Comparison of ENCODE assay signal across 33 cellular contexts in the genomic region with DNA sequence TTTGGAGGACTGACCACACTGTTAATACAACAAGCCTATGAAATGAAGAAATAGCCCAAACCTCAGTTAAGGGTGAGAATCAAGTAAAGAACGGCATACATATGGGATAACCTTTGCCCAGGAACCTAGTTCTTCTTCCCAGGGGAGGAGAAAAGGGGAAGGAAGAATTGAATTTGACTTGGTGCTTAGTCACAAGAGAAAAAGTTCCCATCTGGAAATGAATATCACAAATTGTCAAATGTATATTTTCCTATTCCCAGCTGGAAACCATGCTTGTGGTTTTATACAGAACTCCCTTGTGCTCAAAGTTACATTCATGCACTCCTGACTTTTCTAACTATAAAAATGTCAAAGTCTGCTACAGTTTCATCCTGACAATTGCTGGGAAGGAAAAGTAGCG. TPM values are rescaled to one million over a fixed set of nuclear protein-coding genes. Genes with fewer than 3 reads are reported as not detected.
DNase-seq lines count a peak whose midpoint lies in the region; ATAC-seq, FAIRE-seq and TF ChIP-seq lines count a peak whose summit lies in the region.
"Had no signal": no experiment of that assay in that cellular context is flagged by ENCODE, and none has a peak within 500 bp of the region (broad histone marks: within the 10 kb centered on the region; RNA-seq: fewer than 3 reads in every experiment).

No MANE protein-coding gene starts in this region.

- TF ChIP-seq EP300 in SK-N-SH (IDR thresholded peaks at IDR 0.05; ENCODE audit: borderline replicate concordance in 1 of 2, low read depth in 1 of 2, low read length in 1 of 2) (no peak), K562 (IDR thresholded peaks at IDR 0.05; ENCODE audit: low read length) (no peak)

- no peak overlapping the region for H3K4me2 ChIP-seq in SK-N-SH
- H3K4me2 ChIP-seq in K562 (ENCODE audit: insufficient read depth, low read length), result no peak overlapping the region
- no peak overlapping the region for H3K4me2 ChIP-seq in neural progenitor cell

- H3K79me2 ChIP-seq in SK-N-SH (ENCODE audit: insufficient read depth) (no peaks in the 10 kb centered on the region), K562 (ENCODE audit: control insufficient read depth, insufficient read depth, low read length) (no peaks in the 10 kb centered on the region), neural progenitor cell (ENCODE audit: low read depth) (no peaks in the 10 kb centered on the region)

- no peak for FAIRE-seq in K562 (lab: Jason Lieb, UNC)
- FAIRE-seq: endometrium, kidney, RCC 7860 had no signal

- H3F3A ChIP-seq in SK-N-SH (replicated peaks; ENCODE audit: insufficient read depth) (peaks cover 5% of the 10 kb centered on the region), neural progenitor cell (ENCODE audit: low read depth) (no peaks in the 10 kb centered on the region)

- H3K9ac ChIP-seq in SK-N-SH (no peak overlapping the region), K562 (ENCODE audit: insufficient read depth in 1 of 2, low read depth in 2 of 2, low read length in 2 of 2) (no peak overlapping the region), neural progenitor cell (no peak overlapping the region)

- no peaks in the 10 kb centered on the region for H3K36me3 Mint-ChIP-seq in neural progenitor cell
- peaks cover under 1% of the 10 kb centered on the region for H3K36me3 Mint-ChIP-seq in activated CD8-positive, alpha-beta memory T cell treated with anti-CD3 and anti-CD28 coated beads, Interleukin-2, amount 10 ng/mL, durations not matched to agents 7 days and 5 days
- H3K36me3 Mint-ChIP-seq: activated naive CD4-positive, alpha-beta T cell treated with anti-CD3 and anti-CD28 coated beads, Interleukin-2, amount 50 U/mL, for 72 hours; CD8-positive, alpha-beta T cell; stimulated activated naive B cell treated with anti-CD40 and anti-IgM and Interleukin-4, amounts not matched to agents 10 μg/mL and 1 μg/mL and 100 μg/mL, for 72 hours had no signal

- ATAC-seq in SK-N-SH treated with all-trans-retinoic acid at 6 μM for 48 hours (no peak), K562 (no peak)
- no peak for ATAC-seq in activated CD8-positive, alpha-beta memory T cell treated with anti-CD3 and anti-CD28 coated beads, Interleukin-2, amount 10 ng/mL, durations not matched to agents 7 days and 5 days
- ATAC-seq: activated naive CD4-positive, alpha-beta T cell treated with anti-CD3 and anti-CD28 coated beads, Interleukin-2, amount 50 U/mL, for 72 hours; CD8-positive, alpha-beta T cell; mucosa of descending colon; stimulated activated naive B cell treated with anti-CD40 and anti-IgM and Interleukin-4, amounts not matched to agents 10 μg/mL and 1 μg/mL and 100 μg/mL, for 72 hours had no signal

- TF ChIP-seq RAD21 in SK-N-SH (IDR thresholded peaks at IDR 0.05; ENCODE audit: low read length) (no peak), K562 (CRISPR knock-in tag; conservative IDR thresholded peaks at IDR 0.05 in 1 of 2, IDR thresholded peaks at IDR 0.05 in 1 of 2) (no peak)

- intact Hi-C loops in K562 (cut with micrococcal nuclease), result loop anchor here (10.0 kb wide), 1 partner anchor 320 kb away; no protein-coding TSS in a partner anchor

- H3K27ac ChIP-seq in SK-N-SH (ENCODE audit: low read depth in 2 of 2, low read length in 1 of 2), result no peak overlapping the region
- H3K27ac ChIP-seq in K562 (ENCODE audit: extremely low read depth, low read depth, low read length), result no peak overlapping the region
- H3K27ac ChIP-seq in neural progenitor cell, result no peak overlapping the region
- H3K27ac ChIP-seq: 22Rv1, esophagus squamous epithelium, right lobe of liver, SJCRH30, suprapubic skin had no signal

- peaks cover 20% of the 10 kb centered on the region for H3K4me1 Mint-ChIP-seq in neural progenitor cell
- peaks cover 6% of the 10 kb centered on the region for H3K4me1 Mint-ChIP-seq in activated CD8-positive, alpha-beta memory T cell treated with anti-CD3 and anti-CD28 coated beads, Interleukin-2, amount 10 ng/mL, durations not matched to agents 7 days and 5 days

- H3K9me3 ChIP-seq in SK-N-SH (no peaks in the 10 kb centered on the region), K562 (replicated peaks; ENCODE audit: control insufficient read depth, insufficient read depth, low read depth, low read length) (no peaks in the 10 kb centered on the region), neural progenitor cell (ENCODE audit: low read depth) (no peaks in the 10 kb centered on the region)
- H3K9me3 ChIP-seq: esophagus squamous epithelium, mucosa of descending colon, right lobe of liver, SJCRH30, suprapubic skin had no signal

- H3K27me3 ChIP-seq in SK-N-SH (ENCODE audit: insufficient read depth), result no peaks in the 10 kb centered on the region
- peaks cover 31 to 33% of the 10 kb centered on the region in 2 experiments for H3K27me3 ChIP-seq in K562 (ENCODE audit: control insufficient read depth in 2 of 2, insufficient read depth in 2 of 2, low read length in 2 of 2)
- H3K27me3 ChIP-seq in neural progenitor cell, result no peaks in the 10 kb centered on the region
- H3K27me3 ChIP-seq: right lobe of liver, SJCRH30, suprapubic skin had no signal

- no peak overlapping the region for H3K4me3 Mint-ChIP-seq in neural progenitor cell
- no peak overlapping the region for H3K4me3 Mint-ChIP-seq in activated CD8-positive, alpha-beta memory T cell treated with anti-CD3 and anti-CD28 coated beads, Interleukin-2, amount 10 ng/mL, durations not matched to agents 7 days and 5 days
- H3K4me3 Mint-ChIP-seq: activated CD4-positive, alpha-beta memory T cell treated with anti-CD3 and anti-CD28 coated beads, Interleukin-2, amount 10 ng/mL, durations not matched to agents 7 days and 5 days; CD8-positive, alpha-beta T cell; nephron progenitor cell; stimulated activated naive B cell treated with anti-CD40 and anti-IgM and Interleukin-4, amounts not matched to agents 10 μg/mL and 1 μg/mL and 100 μg/mL, for 72 hours; T-helper 1 cell treated with Interleukin-12 subunit alpha and Interleukin-12 subunit beta and Interleukin-4 antibody, amounts not matched to agents 30 μg/mL and 1 μg/mL, for 36 hours had no signal

- H4K20me1 ChIP-seq in SK-N-SH (ENCODE audit: insufficient read depth), result no peaks in the 10 kb centered on the region
- no peaks in the 10 kb centered on the region for H4K20me1 ChIP-seq in K562 (replicated peaks; ENCODE audit: control insufficient read depth, insufficient read depth, low read length)
- H4K20me1 ChIP-seq in neural progenitor cell (ENCODE audit: low read depth), result no peaks in the 10 kb centered on the region

- DNase-seq in SK-N-SH (no peak), K562 (ENCODE audit: extremely low read depth in 1 of 4, low spot score in 3 of 4) (no peak), left kidney (ENCODE audit: low read depth, low spot score) (peak; percentile 20), GM13976 (ENCODE audit: low spot score) (no peak), neural progenitor cell (ENCODE audit: low spot score) (no peak), T-helper 9 cell (no peak)
- DNase-seq in activated CD8-positive, alpha-beta memory T cell treated with anti-CD3 and anti-CD28 coated beads, Interleukin-2, amount 10 ng/mL, durations not matched to agents 7 days and 5 days, result no peak
- DNase-seq: activated CD4-positive, alpha-beta memory T cell treated with anti-CD3 and anti-CD28 coated beads, Interleukin-2, amount 10 ng/mL, durations not matched to agents 7 days and 5 days; activated CD4-positive, alpha-beta T cell treated with anti-CD3 and anti-CD28 coated beads for 1 hour; aorta; CD8-positive, alpha-beta T cell; central memory CD4-positive, alpha-beta T cell; esophagus squamous epithelium; glutamatergic neuron; kidney; mucosa of descending colon; NCI-H1105 treated with DMSO at 0.1 percent for 48 hours; NCI-H2029 treated with DMSO at 0.1 percent for 48 hours; NCI-H526 treated with DMSO at 0.1 percent for 48 hours; nephron progenitor cell; right lobe of liver; SJCRH30; stimulated activated CD4-positive, alpha-beta T cell treated with anti-CD3 and anti-CD28 coated beads, Interleukin-4, amount 100 ng/mL, for 4 hours; stimulated activated naive B cell treated with anti-CD40 and anti-IgM and Interleukin-4, amounts not matched to agents 10 μg/mL and 1 μg/mL and 100 μg/mL, for 72 hours had no signal

- no peak for TF ChIP-seq POLR2A in K562 (conservative IDR thresholded peaks at IDR 0.05)

- TF ChIP-seq CTCF in SK-N-SH (IDR thresholded peaks at IDR 0.05) (no peak), K562 (IDR thresholded peaks at IDR 0.05 in 2 of 3, conservative IDR thresholded peaks at IDR 0.05 in 1 of 3; ENCODE audit: insufficient read depth in 2 of 3, low read depth in 1 of 3, low read length in 3 of 3) (no peak), GM13976 (IDR thresholded peaks at IDR 0.05; ENCODE audit: borderline replicate concordance, control extremely low read depth, extremely low read depth, insufficient read depth, missing control alignments) (no peak), neural progenitor cell (IDR thresholded peaks at IDR 0.05) (no peak)

- H3K36me3 ChIP-seq in SK-N-SH (replicated peaks in 1 of 2; ENCODE audit: control insufficient read depth in 1 of 2, insufficient read depth in 2 of 2, low read length in 1 of 2) (no peaks in the 10 kb centered on the region), K562 (ENCODE audit: control insufficient read depth, insufficient read depth, low read length) (no peaks in the 10 kb centered on the region), neural progenitor cell (no peaks in the 10 kb centered on the region)
- H3K36me3 ChIP-seq: esophagus squamous epithelium, right lobe of liver, SJCRH30, suprapubic skin had no signal

- no peaks in the 10 kb centered on the region for H3K27me3 Mint-ChIP-seq in neural progenitor cell (ENCODE audit: insufficient read depth, low read depth)
- peaks cover 8% of the 10 kb centered on the region for H3K27me3 Mint-ChIP-seq in activated CD8-positive, alpha-beta memory T cell treated with anti-CD3 and anti-CD28 coated beads, Interleukin-2, amount 10 ng/mL, durations not matched to agents 7 days and 5 days
- H3K27me3 Mint-ChIP-seq: stimulated activated naive B cell treated with anti-CD40 and anti-IgM and Interleukin-4, amounts not matched to agents 10 μg/mL and 1 μg/mL and 100 μg/mL, for 72 hours had no signal

- H3K9me3 Mint-ChIP-seq in neural progenitor cell, result no peaks in the 10 kb centered on the region
- H3K9me3 Mint-ChIP-seq in activated CD8-positive, alpha-beta memory T cell treated with anti-CD3 and anti-CD28 coated beads, Interleukin-2, amount 10 ng/mL, durations not matched to agents 7 days and 5 days (ENCODE audit: low read depth), result no peaks in the 10 kb centered on the region
- H3K9me3 Mint-ChIP-seq: activated CD4-positive, alpha-beta memory T cell treated with anti-CD3 and anti-CD28 coated beads, Interleukin-2, amount 10 ng/mL, durations not matched to agents 7 days and 5 days; activated naive CD4-positive, alpha-beta T cell treated with anti-CD3 and anti-CD28 coated beads, Interleukin-2, amount 50 U/mL, for 72 hours; CD8-positive, alpha-beta T cell; nephron progenitor cell; stimulated activated naive B cell treated with anti-CD40 and anti-IgM and Interleukin-4, amounts not matched to agents 10 μg/mL and 1 μg/mL and 100 μg/mL, for 72 hours; T-helper 1 cell treated with Interleukin-12 subunit alpha and Interleukin-12 subunit beta and Interleukin-4 antibody, amounts not matched to agents 30 μg/mL and 1 μg/mL, for 36 hours had no signal

- H3K9me2 ChIP-seq in SK-N-SH, result no peaks in the 10 kb centered on the region

- H3K9me1 ChIP-seq in K562 (ENCODE audit: control insufficient read depth, insufficient read depth, low read length), result no peaks in the 10 kb centered on the region

- H2AFZ ChIP-seq in SK-N-SH (ENCODE audit: low read depth) (no peak overlapping the region), K562 (ENCODE audit: low read depth, low read length) (no peak overlapping the region), neural progenitor cell (replicated peaks) (no peak overlapping the region)

- H3K4me3 ChIP-seq in SK-N-SH (ENCODE audit: low read depth in 2 of 2, low read length in 1 of 2) (no peak overlapping the region), K562 (no peak overlapping the region), neural progenitor cell (no peak overlapping the region)
- H3K4me3 ChIP-seq: esophagus squamous epithelium, lung, mucosa of descending colon, right lobe of liver, SJCRH30, suprapubic skin had no signal

- H3K4me1 ChIP-seq in SK-N-SH (ENCODE audit: control insufficient read depth in 1 of 2, insufficient read depth in 2 of 2, low read depth in 1 of 2, low read length in 1 of 2) (peaks cover 0 to 15% of the 10 kb centered on the region in 2 experiments; a peak in 2 of 4 replicates), K562 (replicated peaks in 1 of 2; ENCODE audit: control insufficient read depth in 2 of 2, insufficient read depth in 2 of 2, low read length in 2 of 2) (no peaks in the 10 kb centered on the region), neural progenitor cell (peaks cover 20% of the 10 kb centered on the region)
- H3K4me1 ChIP-seq: right lobe of liver had no signal

- CTCF ChIA-PET in SK-N-SH (lab: Yijun Ruan, JAX) (interaction anchor here (1.2 kb wide), 2 partner anchors 102 to 107 kb away, joined by 3 to 4 read pairs; no protein-coding TSS in a partner anchor), K562 (lab: Yijun Ruan, JAX; ENCODE audit: low intra/inter-chr PET ratio) (no interaction called here)
- CTCF ChIA-PET in activated CD8-positive, alpha-beta memory T cell treated with anti-CD3 and anti-CD28 coated beads, Interleukin-2, amount 10 ng/mL, durations not matched to agents 7 days and 5 days (lab: Charles Lee), result interaction anchor here (0.6 kb wide), 1 partner anchor 525 kb away, joined by 7 read pairs; no protein-coding TSS in a partner anchor

- POLR2A ChIA-PET in SK-N-SH (lab: Yijun Ruan, JAX) (no interaction called here), K562 (lab: Yijun Ruan, JAX) (interaction anchor here (1.2 kb wide), 1 partner anchor 20 kb away, joined by 3 read pairs; no protein-coding TSS in a partner anchor)

- no peak overlapping the region for H3K27ac Mint-ChIP-seq in neural progenitor cell
- no peak overlapping the region for H3K27ac Mint-ChIP-seq in activated CD8-positive, alpha-beta memory T cell treated with anti-CD3 and anti-CD28 coated beads, Interleukin-2, amount 10 ng/mL, durations not matched to agents 7 days and 5 days
- H3K27ac Mint-ChIP-seq: activated CD4-positive, alpha-beta memory T cell treated with anti-CD3 and anti-CD28 coated beads, Interleukin-2, amount 10 ng/mL, durations not matched to agents 7 days and 5 days; activated naive CD4-positive, alpha-beta T cell treated with anti-CD3 and anti-CD28 coated beads, Interleukin-2, amount 50 U/mL, for 72 hours; CD8-positive, alpha-beta T cell; nephron progenitor cell; stimulated activated naive B cell treated with anti-CD40 and anti-IgM and Interleukin-4, amounts not matched to agents 10 μg/mL and 1 μg/mL and 100 μg/mL, for 72 hours; T-helper 1 cell treated with Interleukin-12 subunit alpha and Interleukin-12 subunit beta and Interleukin-4 antibody, amounts not matched to agents 30 μg/mL and 1 μg/mL, for 36 hours had no signal

- 74% methylated on average over 2 of the region's 2 CpGs for WGBS in SK-N-SH (ENCODE audit: low lambda C conversion rate)
- 0% methylated on average over 2 of the region's 2 CpGs for WGBS in K562 (ENCODE audit: insufficient coverage, low coverage, missing lambda C conversion rate)

- BruUV-seq in K562 (replicated peaks; lab: Mats Ljungman, UMichigan), result no TSS peak

- in situ Hi-C loops in K562 (cut with MboI), result no loop called here
- in situ Hi-C loops in GM13976 (cut with MboI; ENCODE audit: low sequenced_read_pairs, unreplicated experiment), result no loop called here

RNA-seq across cellular contexts. Expression of gene GSAP, which starts 18.4 kb away (rescaled TPM):
- polyA plus RNA-seq in SK-N-SH (2012; rRNA removed) (5.9 and 7.5 TPM in 2 replicates), K562 (2011; rRNA removed) (not detected in 2 replicates), K562 (2014; fragmentation: Illumina TruSeq; extraction: Trizol) (not detected in 2 replicates), K562 (2014; fragmentation: Nextera tagmentation; extraction: Ambion mirVana) (not detected), K562 (2014; rRNA removed) (not detected in 2 replicates)
- polyA plus RNA-seq in SK-N-SH (2012; cell fraction: cytosol; rRNA removed), result 5.7 and 6.2 TPM in 2 replicates
- 20.4 and 29.3 TPM in 2 replicates for polyA plus RNA-seq in SK-N-SH (2012; cell fraction: nucleus; rRNA removed)
- not detected in 2 replicates for total RNA-seq in K562 (2011; cell fraction: chromatin; rRNA removed; ENCODE audit: low replicate concordance)
- total RNA-seq in K562 (2011; cell fraction: nucleolus; rRNA removed), result not detected in 2 replicates
- not detected in 2 replicates for total RNA-seq in K562 (2011; cell fraction: nucleoplasm; rRNA removed)
- total RNA-seq in K562 (2014; rRNA removed) (not detected in 2 replicates), K562 (2014; rRNA removed; fragmentation: Illumina TruSeq; extraction: Trizol) (not detected in 2 replicates), K562 (2015; rRNA removed; fragmentation: Illumina TruSeq; extraction: Trizol) (not detected in 2 replicates), K562 (2021) (0.13 TPM in 1 of 2 replicates, not detected in the other), neural progenitor cell (ENCODE audit: low replicate concordance) (2.0 and 2.6 TPM in 2 replicates)
- polyA plus RNA-seq in K562 (2011; cell fraction: cytosol; rRNA removed), result not detected in 2 replicates
- polyA plus RNA-seq in K562 (2011; cell fraction: nucleus; rRNA removed), result not detected in 2 replicates
- polyA plus RNA-seq in K562 (2012), result not detected in 2 replicates
- not detected in 2 replicates for polyA minus RNA-seq in K562 (2011; rRNA and poly(A)+ RNA removed)
- polyA minus RNA-seq in K562 (2011; cell fraction: cytosol; rRNA and poly(A)+ RNA removed), result not detected in 2 replicates
- not detected in 2 replicates for polyA minus RNA-seq in K562 (2011; cell fraction: nucleus; rRNA and poly(A)+ RNA removed)
- total RNA-seq in activated CD8-positive, alpha-beta memory T cell treated with anti-CD3 and anti-CD28 coated beads, Interleukin-2, amount 10 ng/mL, durations not matched to agents 7 days and 5 days, result 1 to 10 TPM; 3.5 to 4.0 TPM
- total RNA-seq: G401, SJCRH30 had no signal

Comparison
In these comparisons a context has a peak if more than half of its experiments do, and no peak if none do; other contexts are left out.
1. Of the 27 proteins assayed by ChIP-seq in both K562 and SK-N-SH: peak only in K562: none; only in SK-N-SH: MAX; in both: none; in neither: 26.